ENCODE assay signal across 20 cellular contexts in the genomic region with DNA sequence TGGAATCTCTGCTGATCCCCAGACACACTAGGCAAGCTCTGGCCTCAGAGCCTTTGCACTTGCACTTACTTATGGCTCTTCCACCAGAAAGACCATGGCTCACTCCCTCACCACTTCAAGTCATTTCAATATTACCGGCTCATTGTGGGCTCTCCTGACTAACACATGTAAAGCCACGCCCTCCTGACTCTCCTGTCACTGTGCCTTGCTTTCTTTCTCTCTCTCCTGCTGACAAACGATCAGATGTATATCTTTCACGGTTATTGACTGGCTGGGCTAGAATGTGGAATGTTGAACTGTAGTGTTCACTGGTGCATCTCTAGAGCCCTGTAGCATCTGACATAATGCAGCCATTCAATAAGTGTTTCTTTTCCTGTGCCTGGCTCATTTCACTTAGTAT.
A peak's percentile ranks its signal among the peaks of the same experiment; 100 is the strongest.
DNase-seq lines count a peak whose midpoint lies in the region; ATAC-seq and TF ChIP-seq lines count a peak whose summit lies in the region.
"Had no signal": no experiment of that assay in that cellular context is flagged by ENCODE, and none has a peak within 500 bp of the region (broad histone marks: within the 10 kb centered on the region; RNA-seq: fewer than 3 reads in every experiment).

No MANE protein-coding gene starts in this region.

- no peaks in the 10 kb centered on the region for H3K36me3 ChIP-seq in heart left ventricle

- H3K9me3 Mint-ChIP-seq in activated CD8-positive, alpha-beta T cell treated with anti-CD3 and anti-CD28 coated beads for 36 hours: peaks cover 7% of the 10 kb centered on the region
- H3K9me3 Mint-ChIP-seq in activated CD8-positive, alpha-beta T cell treated with anti-CD3 and anti-CD28 coated beads, Interleukin-2, amount 10 ng/mL, durations not matched to agents 7 days and 5 days (ENCODE audit: insufficient read depth): no peaks in the 10 kb centered on the region

- H3K27me3 ChIP-seq in heart left ventricle: no peaks in the 10 kb centered on the region

- peak; percentile 13 for ATAC-seq in activated CD8-positive, alpha-beta T cell treated with anti-CD3 and anti-CD28 coated beads for 36 hours
- no peak for ATAC-seq in activated CD8-positive, alpha-beta T cell treated with anti-CD3 and anti-CD28 coated beads, Interleukin-2, amount 10 ng/mL, durations not matched to agents 7 days and 5 days
- no peak for ATAC-seq in heart left ventricle
- ATAC-seq: A549, K562, PC-3 had no signal

- H3K36me3 Mint-ChIP-seq in activated CD8-positive, alpha-beta T cell treated with anti-CD3 and anti-CD28 coated beads for 36 hours (ENCODE audit: low read depth): no peaks in the 10 kb centered on the region
- H3K36me3 Mint-ChIP-seq in activated CD8-positive, alpha-beta T cell treated with anti-CD3 and anti-CD28 coated beads, Interleukin-2, amount 10 ng/mL, durations not matched to agents 7 days and 5 days (ENCODE audit: low read depth): no peaks in the 10 kb centered on the region
- H3K36me3 Mint-ChIP-seq: CD14-positive monocyte had no signal

- intact Hi-C loops in activated CD8-positive, alpha-beta T cell treated with anti-CD3 and anti-CD28 coated beads for 36 hours (cut with micrococcal nuclease): no loop called here
- intact Hi-C loops in heart left ventricle (cut with DNase I): no loop called here

- no peaks in the 10 kb centered on the region for H3K27me3 Mint-ChIP-seq in activated CD8-positive, alpha-beta T cell treated with anti-CD3 and anti-CD28 coated beads for 36 hours
- H3K27me3 Mint-ChIP-seq in activated CD8-positive, alpha-beta T cell treated with anti-CD3 and anti-CD28 coated beads, Interleukin-2, amount 10 ng/mL, durations not matched to agents 7 days and 5 days (ENCODE audit: low read depth): no peaks in the 10 kb centered on the region
- H3K27me3 Mint-ChIP-seq: B cell had no signal

- no peak overlapping the region for H3K27ac ChIP-seq in heart left ventricle
- H3K27ac ChIP-seq: A549 had no signal

- POLR2A ChIA-PET in activated CD8-positive, alpha-beta T cell treated with anti-CD3 and anti-CD28 coated beads for 36 hours (lab: Charles Lee): no interaction called here
- POLR2A ChIA-PET in activated CD8-positive, alpha-beta T cell treated with anti-CD3 and anti-CD28 coated beads, Interleukin-2, amount 10 ng/mL, durations not matched to agents 7 days and 5 days (lab: Charles Lee): no interaction called here

- CTCF ChIA-PET in activated CD8-positive, alpha-beta T cell treated with anti-CD3 and anti-CD28 coated beads for 36 hours (lab: Charles Lee): no interaction called here
- CTCF ChIA-PET in activated CD8-positive, alpha-beta T cell treated with anti-CD3 and anti-CD28 coated beads, Interleukin-2, amount 10 ng/mL, durations not matched to agents 7 days and 5 days (lab: Charles Lee): no interaction called here

- H3K4me1 Mint-ChIP-seq in activated CD8-positive, alpha-beta T cell treated with anti-CD3 and anti-CD28 coated beads for 36 hours (ENCODE audit: low read depth): no peaks in the 10 kb centered on the region
- H3K4me1 Mint-ChIP-seq in activated CD8-positive, alpha-beta T cell treated with anti-CD3 and anti-CD28 coated beads, Interleukin-2, amount 10 ng/mL, durations not matched to agents 7 days and 5 days (ENCODE audit: low read depth): no peaks in the 10 kb centered on the region
- H3K4me1 Mint-ChIP-seq: B cell, CD14-positive monocyte had no signal

- TF ChIP-seq CTCF in activated CD8-positive, alpha-beta T cell treated with anti-CD3 and anti-CD28 coated beads for 36 hours (IDR thresholded peaks at IDR 0.05): no peak
- TF ChIP-seq CTCF in heart left ventricle (IDR thresholded peaks at IDR 0.05): no peak

- 52 to 61% (median 53%) methylated on average over 4 of the region's 4 CpGs for WGBS in heart left ventricle, 4 donors

- no peak overlapping the region for H3K4me3 ChIP-seq in heart left ventricle
- H3K4me3 ChIP-seq: A549, K562 had no signal

- TF ChIP-seq POLR2A in heart left ventricle (IDR thresholded peaks at IDR 0.05): no peak

- no peak overlapping the region for H3K27ac Mint-ChIP-seq in activated CD8-positive, alpha-beta T cell treated with anti-CD3 and anti-CD28 coated beads for 36 hours
- no peak overlapping the region for H3K27ac Mint-ChIP-seq in activated CD8-positive, alpha-beta T cell treated with anti-CD3 and anti-CD28 coated beads, Interleukin-2, amount 10 ng/mL, durations not matched to agents 7 days and 5 days
- H3K27ac Mint-ChIP-seq: B cell, CD14-positive monocyte had no signal

- no peak for DNase-seq in activated CD8-positive, alpha-beta T cell treated with anti-CD3 and anti-CD28 coated beads for 36 hours
- DNase-seq in activated CD8-positive, alpha-beta T cell treated with anti-CD3 and anti-CD28 coated beads, Interleukin-2, amount 10 ng/mL, durations not matched to agents 7 days and 5 days: no peak
- DNase-seq in M059J (ENCODE audit: low read depth) (peak; percentile 4), SW480 (ENCODE audit: low spot score) (peak; percentile 10), retina (peak; percentile 11), heart left ventricle (no peak), superior temporal gyrus (ENCODE audit: extremely low spot score) (no peak)
- DNase-seq: EL, GF-D8, NCI-H1092, NCI-H1436 treated with DMSO at 0.1 percent for 48 hours, NCI-H2029 treated with DMSO at 0.1 percent for 48 hours, NCI-H2171 treated with DMSO at 0.1 percent for 48 hours, NCI-H524 treated with DMSO at 0.1 percent for 48 hours, PC-3, Right ventricle myocardium superior had no signal

- no peaks in the 10 kb centered on the region for H3K9me3 ChIP-seq in heart left ventricle
- H3K9me3 ChIP-seq: A549 had no signal

- H3K4me3 Mint-ChIP-seq in activated CD8-positive, alpha-beta T cell treated with anti-CD3 and anti-CD28 coated beads for 36 hours: no peak overlapping the region
- no peak overlapping the region for H3K4me3 Mint-ChIP-seq in activated CD8-positive, alpha-beta T cell treated with anti-CD3 and anti-CD28 coated beads, Interleukin-2, amount 10 ng/mL, durations not matched to agents 7 days and 5 days
- H3K4me3 Mint-ChIP-seq: B cell, CD14-positive monocyte had no signal

- no peaks in the 10 kb centered on the region for H3K4me1 ChIP-seq in heart left ventricle
- H3K4me1 ChIP-seq: A549 had no signal

Comparison
In these comparisons a context has a peak if more than half of its experiments do, and no peak if none do; other contexts are left out.
1. DNase-seq: peak in M059J (single experiment), SW480 (single experiment) and retina (single experiment); none in activated CD8-positive, alpha-beta T cell treated with anti-CD3 and anti-CD28 coated beads for 36 hours (single experiment), activated CD8-positive, alpha-beta T cell treated with anti-CD3 and anti-CD28 coated beads, Interleukin-2, amount 10 ng/mL, durations not matched to agents 7 days and 5 days (single experiment), heart left ventricle (0 of 5) and superior temporal gyrus (single experiment).